ENCODE assay signal across 1 cellular context in the genomic region with DNA sequence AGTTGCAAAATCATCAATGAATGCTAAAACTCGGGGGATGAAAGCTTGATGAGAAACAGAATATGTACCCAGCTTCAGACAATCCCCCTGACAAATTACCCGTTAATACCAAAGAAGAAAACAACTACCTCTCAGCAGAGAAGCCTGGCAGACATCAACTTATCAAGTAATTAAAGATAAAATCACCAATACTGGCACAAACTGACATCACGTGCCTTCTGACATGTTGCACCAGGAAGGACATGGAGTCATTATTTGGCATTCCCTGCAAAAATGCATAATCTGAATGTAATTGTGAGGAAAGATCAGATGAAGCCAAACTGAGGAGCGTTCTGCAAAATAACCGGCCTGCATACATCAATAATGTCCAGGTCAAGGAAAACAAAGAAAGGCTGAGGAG.
A peak's percentile ranks its signal among the peaks of the same experiment; 100 is the strongest.
TF ChIP-seq lines count a peak whose summit lies in the region.

No MANE protein-coding gene starts in this region.

TF ChIP-seq in SK-N-SH, 30 proteins besides CTCF, POLR2A, EP300 and RAD21 (continued from another document):
- TF ChIP-seq, protein P1, sequence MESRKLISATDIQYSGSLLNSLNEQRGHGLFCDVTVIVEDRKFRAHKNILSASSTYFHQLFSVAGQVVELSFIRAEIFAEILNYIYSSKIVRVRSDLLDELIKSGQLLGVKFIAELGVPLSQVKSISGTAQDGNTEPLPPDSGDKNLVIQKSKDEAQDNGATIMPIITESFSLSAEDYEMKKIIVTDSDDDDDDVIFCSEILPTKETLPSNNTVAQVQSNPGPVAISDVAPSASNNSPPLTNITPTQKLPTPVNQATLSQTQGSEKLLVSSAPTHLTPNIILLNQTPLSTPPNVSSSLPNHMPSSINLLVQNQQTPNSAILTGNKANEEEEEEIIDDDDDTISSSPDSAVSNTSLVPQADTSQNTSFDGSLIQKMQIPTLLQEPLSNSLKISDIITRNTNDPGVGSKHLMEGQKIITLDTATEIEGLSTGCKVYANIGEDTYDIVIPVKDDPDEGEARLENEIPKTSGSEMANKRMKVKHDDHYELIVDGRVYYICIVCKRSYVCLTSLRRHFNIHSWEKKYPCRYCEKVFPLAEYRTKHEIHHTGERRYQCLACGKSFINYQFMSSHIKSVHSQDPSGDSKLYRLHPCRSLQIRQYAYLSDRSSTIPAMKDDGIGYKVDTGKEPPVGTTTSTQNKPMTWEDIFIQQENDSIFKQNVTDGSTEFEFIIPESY (IDR thresholded peaks at IDR 0.05; ENCODE audit: borderline replicate concordance, low read depth): no peak
- TF ChIP-seq GATA2 (CRISPR knock-in tag; IDR thresholded peaks at IDR 0.05): peak; percentile 95
- TF ChIP-seq, protein P2, sequence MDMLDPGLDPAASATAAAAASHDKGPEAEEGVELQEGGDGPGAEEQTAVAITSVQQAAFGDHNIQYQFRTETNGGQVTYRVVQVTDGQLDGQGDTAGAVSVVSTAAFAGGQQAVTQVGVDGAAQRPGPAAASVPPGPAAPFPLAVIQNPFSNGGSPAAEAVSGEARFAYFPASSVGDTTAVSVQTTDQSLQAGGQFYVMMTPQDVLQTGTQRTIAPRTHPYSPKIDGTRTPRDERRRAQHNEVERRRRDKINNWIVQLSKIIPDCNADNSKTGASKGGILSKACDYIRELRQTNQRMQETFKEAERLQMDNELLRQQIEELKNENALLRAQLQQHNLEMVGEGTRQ (IDR thresholded peaks at IDR 0.05; ENCODE audit: borderline replicate concordance, low read depth, low read length): peak; percentile 53; the same call in 1 of the 2 replicates
